1 cellular context compared by ENCODE assay signal in the genomic region with DNA sequence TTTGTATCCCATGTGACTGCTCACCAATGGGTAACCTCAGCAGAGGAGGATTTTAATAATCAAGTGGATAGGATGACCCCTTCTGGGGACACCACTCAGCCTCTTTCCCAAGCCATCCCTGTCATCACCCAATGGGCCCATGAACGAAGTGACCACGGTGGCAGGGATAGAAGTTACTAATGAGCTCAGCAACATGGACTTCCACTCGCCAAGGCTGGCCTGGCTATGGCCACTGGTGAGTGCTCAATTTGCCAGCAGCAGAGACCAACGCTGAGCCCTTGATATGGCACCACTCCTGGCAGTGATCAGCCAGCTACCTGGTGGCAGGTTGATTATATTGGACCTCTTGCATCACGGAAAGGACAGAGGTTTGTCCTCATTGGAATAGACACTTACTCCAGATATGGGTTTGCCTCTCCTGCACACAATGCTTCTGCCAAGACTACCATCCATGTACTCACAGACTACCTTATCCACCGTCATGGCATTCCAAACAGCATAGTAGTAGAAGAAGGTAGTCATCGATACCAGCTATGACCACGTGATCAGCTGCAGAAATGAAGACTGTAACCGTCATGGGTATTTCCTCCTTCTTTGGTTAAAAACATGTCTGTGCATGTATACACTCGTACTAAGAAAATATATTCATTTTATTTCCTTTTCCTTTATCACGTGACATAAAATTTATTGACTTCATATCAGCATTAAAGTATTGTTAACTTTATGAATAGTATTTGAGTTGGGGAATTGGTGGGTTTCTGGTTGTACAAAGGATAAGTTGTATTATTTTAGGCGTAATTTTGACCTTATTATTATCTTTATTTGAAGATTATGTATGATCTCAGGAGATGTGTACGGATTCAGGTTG.
TF ChIP-seq lines count a peak whose summit lies in the region.

No MANE protein-coding gene starts in this region.

TF ChIP-seq in IMR-90, 13 proteins besides CTCF, POLR2A, EP300 and RAD21 (continued from another document):
- TF ChIP-seq, protein P1, sequence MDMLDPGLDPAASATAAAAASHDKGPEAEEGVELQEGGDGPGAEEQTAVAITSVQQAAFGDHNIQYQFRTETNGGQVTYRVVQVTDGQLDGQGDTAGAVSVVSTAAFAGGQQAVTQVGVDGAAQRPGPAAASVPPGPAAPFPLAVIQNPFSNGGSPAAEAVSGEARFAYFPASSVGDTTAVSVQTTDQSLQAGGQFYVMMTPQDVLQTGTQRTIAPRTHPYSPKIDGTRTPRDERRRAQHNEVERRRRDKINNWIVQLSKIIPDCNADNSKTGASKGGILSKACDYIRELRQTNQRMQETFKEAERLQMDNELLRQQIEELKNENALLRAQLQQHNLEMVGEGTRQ (IDR thresholded peaks at IDR 0.05; ENCODE audit: low read depth, low read length): peak; percentile 17; the same call in 1 of the 2 replicates
